In the genomic region with DNA sequence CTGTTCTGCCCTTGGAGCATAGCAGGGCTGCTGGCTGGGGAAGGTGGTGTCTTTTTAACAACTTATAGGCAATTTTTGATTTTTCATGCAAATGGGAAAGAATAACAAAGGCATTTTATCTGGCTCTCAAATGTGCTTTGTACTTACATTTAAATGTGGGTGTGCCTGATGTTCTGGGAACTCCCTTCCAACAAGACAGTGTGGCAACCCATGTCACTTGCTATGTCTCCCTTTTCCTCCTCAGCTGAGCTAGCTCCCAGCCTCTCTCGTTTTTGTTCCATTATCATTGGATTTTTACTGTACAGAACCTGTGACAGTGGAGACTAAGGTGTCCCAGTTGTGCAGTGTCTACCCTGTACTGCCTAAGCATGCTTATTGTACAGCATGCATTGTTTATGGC, we compare ENCODE assay signal across 1 cellular context.
TF ChIP-seq lines count a peak whose summit lies in the region.

No MANE protein-coding gene starts in this region.

TF ChIP-seq in GM12878, 131 proteins besides CTCF, POLR2A, EP300 and RAD21 (continued from another document):
- TF ChIP-seq, protein P1, sequence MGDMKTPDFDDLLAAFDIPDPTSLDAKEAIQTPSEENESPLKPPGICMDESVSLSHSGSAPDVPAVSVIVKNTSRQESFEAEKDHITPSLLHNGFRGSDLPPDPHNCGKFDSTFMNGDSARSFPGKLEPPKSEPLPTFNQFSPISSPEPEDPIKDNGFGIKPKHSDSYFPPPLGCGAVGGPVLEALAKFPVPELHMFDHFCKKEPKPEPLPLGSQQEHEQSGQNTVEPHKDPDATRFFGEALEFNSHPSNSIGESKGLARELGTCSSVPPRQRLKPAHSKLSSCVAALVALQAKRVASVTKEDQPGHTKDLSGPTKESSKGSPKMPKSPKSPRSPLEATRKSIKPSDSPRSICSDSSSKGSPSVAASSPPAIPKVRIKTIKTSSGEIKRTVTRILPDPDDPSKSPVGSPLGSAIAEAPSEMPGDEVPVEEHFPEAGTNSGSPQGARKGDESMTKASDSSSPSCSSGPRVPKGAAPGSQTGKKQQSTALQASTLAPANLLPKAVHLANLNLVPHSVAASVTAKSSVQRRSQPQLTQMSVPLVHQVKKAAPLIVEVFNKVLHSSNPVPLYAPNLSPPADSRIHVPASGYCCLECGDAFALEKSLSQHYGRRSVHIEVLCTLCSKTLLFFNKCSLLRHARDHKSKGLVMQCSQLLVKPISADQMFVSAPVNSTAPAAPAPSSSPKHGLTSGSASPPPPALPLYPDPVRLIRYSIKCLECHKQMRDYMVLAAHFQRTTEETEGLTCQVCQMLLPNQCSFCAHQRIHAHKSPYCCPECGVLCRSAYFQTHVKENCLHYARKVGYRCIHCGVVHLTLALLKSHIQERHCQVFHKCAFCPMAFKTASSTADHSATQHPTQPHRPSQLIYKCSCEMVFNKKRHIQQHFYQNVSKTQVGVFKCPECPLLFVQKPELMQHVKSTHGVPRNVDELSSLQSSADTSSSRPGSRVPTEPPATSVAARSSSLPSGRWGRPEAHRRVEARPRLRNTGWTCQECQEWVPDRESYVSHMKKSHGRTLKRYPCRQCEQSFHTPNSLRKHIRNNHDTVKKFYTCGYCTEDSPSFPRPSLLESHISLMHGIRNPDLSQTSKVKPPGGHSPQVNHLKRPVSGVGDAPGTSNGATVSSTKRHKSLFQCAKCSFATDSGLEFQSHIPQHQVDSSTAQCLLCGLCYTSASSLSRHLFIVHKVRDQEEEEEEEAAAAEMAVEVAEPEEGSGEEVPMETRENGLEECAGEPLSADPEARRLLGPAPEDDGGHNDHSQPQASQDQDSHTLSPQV (IDR thresholded peaks at IDR 0.05): no peak
